In the genomic region with DNA sequence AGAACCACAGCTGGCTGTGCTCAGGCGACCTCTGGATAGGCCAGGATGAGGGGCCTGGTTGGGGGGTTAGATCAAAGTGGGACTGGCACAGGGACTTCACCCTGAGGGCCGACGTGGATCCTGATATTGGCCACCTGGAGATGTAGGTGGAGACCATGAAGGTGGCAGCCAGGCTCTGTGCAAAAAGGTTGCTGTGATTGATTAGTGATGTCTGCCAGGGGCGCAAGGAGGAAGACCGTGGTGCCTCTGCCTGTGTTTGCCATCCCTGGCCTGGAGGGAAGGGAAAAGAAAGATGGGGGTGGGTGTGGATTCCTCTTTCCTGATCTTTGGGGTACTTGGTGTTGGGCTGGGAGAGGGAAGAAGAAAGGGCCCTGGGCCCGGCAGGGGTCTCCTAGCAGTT, we compare ENCODE assay signal across 19 cellular contexts. TPM values are rescaled to one million over a fixed set of nuclear protein-coding genes. Genes with fewer than 3 reads are reported as not detected.
DNase-seq lines count a peak whose midpoint lies in the region; ATAC-seq, FAIRE-seq and TF ChIP-seq lines count a peak whose summit lies in the region.
"Had no signal": no experiment of that assay in that cellular context is flagged by ENCODE, and none has a peak within 500 bp of the region (broad histone marks: within the 10 kb centered on the region; RNA-seq: fewer than 3 reads in every experiment).

No MANE protein-coding gene starts in this region.

- H3K27me3 Mint-ChIP-seq in CD4-positive, CD25-positive, alpha-beta regulatory T cell: peaks cover 9% of the 10 kb centered on the region
- H3K27me3 Mint-ChIP-seq in astrocyte (ENCODE audit: low read depth, unreplicated experiment): peaks cover 23% of the 10 kb centered on the region
- H3K27me3 Mint-ChIP-seq: CD4-positive, alpha-beta memory T cell had no signal

- no peaks in the 10 kb centered on the region for H3K36me3 ChIP-seq in CD4-positive, CD25-positive, alpha-beta regulatory T cell (ENCODE audit: control insufficient read depth, insufficient read depth, low read length)
- no peaks in the 10 kb centered on the region for H3K36me3 ChIP-seq in astrocyte (ENCODE audit: insufficient read depth, low read length)
- no peaks in the 10 kb centered on the region for H3K36me3 ChIP-seq in osteoblast (ENCODE audit: insufficient read depth, low read length)
- H3K36me3 ChIP-seq in suprapubic skin: no peaks in the 10 kb centered on the region

- no peak for FAIRE-seq in A549 (lab: Jason Lieb, UNC)
- no peak for FAIRE-seq in astrocyte (lab: Jason Lieb, UNC)
- FAIRE-seq: H1 had no signal

- no peaks in the 10 kb centered on the region for H3K36me3 Mint-ChIP-seq in CD4-positive, CD25-positive, alpha-beta regulatory T cell
- peaks cover 5% of the 10 kb centered on the region for H3K36me3 Mint-ChIP-seq in astrocyte (ENCODE audit: low read depth, unreplicated experiment)
- H3K36me3 Mint-ChIP-seq: CD4-positive, alpha-beta memory T cell had no signal

- H3K9ac ChIP-seq in astrocyte (ENCODE audit: low read length): no peak overlapping the region

- no peaks in the 10 kb centered on the region for H3K9me3 Mint-ChIP-seq in CD4-positive, CD25-positive, alpha-beta regulatory T cell
- peaks cover 3% of the 10 kb centered on the region for H3K9me3 Mint-ChIP-seq in astrocyte (ENCODE audit: unreplicated experiment)
- H3K9me3 Mint-ChIP-seq: CD4-positive, alpha-beta memory T cell had no signal

- no peak for TF ChIP-seq RAD21 in A549 (conservative IDR thresholded peaks at IDR 0.05 in 1 of 2, IDR thresholded peaks at IDR 0.05 in 1 of 2)

- H3K27me3 ChIP-seq in CD4-positive, CD25-positive, alpha-beta regulatory T cell (ENCODE audit: control insufficient read depth, insufficient read depth, low read length): peaks cover 5% of the 10 kb centered on the region
- peaks cover 4% of the 10 kb centered on the region for H3K27me3 ChIP-seq in astrocyte (ENCODE audit: insufficient read depth, low read length)
- peaks cover 5% of the 10 kb centered on the region for H3K27me3 ChIP-seq in osteoblast (ENCODE audit: insufficient read depth, low read length)
- no peaks in the 10 kb centered on the region for H3K27me3 ChIP-seq in suprapubic skin

- no peak for ATAC-seq in A549
- no peak for ATAC-seq in CD4-positive, CD25-positive, alpha-beta regulatory T cell (ENCODE audit: low read depth in 2 of 2)
- no peak for ATAC-seq in GM21515 (IDR thresholded peaks at IDR 0.05; ENCODE audit: unreplicated experiment)
- ATAC-seq: Panc1 had no signal

- POLR2A ChIA-PET in A549 (lab: Yijun Ruan, JAX): interaction anchor here (1.6 kb wide), 1 partner anchor 172 kb away, joined by 5 read pairs; no protein-coding TSS in a partner anchor

- H3K4me3 ChIP-seq in A549: no peak overlapping the region
- no peak overlapping the region for H3K4me3 ChIP-seq in CD4-positive, CD25-positive, alpha-beta regulatory T cell (ENCODE audit: low read depth, low read length)
- H3K4me3 ChIP-seq in astrocyte (ENCODE audit: insufficient read depth, low read depth, low read length): no peak overlapping the region
- no peak overlapping the region for H3K4me3 ChIP-seq in osteoblast (ENCODE audit: insufficient read depth, low read length)
- no peak overlapping the region for H3K4me3 ChIP-seq in suprapubic skin

- H3K4me1 ChIP-seq in A549 (peaks cover 19% of the 10 kb centered on the region), astrocyte (ENCODE audit: insufficient read depth, low read length) (peaks cover 19% of the 10 kb centered on the region), osteoblast (ENCODE audit: insufficient read depth, low read length) (peaks cover 13% of the 10 kb centered on the region), suprapubic skin (peaks cover 6% of the 10 kb centered on the region)
- no peaks in the 10 kb centered on the region for H3K4me1 ChIP-seq in CD4-positive, CD25-positive, alpha-beta regulatory T cell (ENCODE audit: control insufficient read depth, insufficient read depth, low read length, poor library complexity, severe bottlenecking)
- H3K4me1 ChIP-seq: Caco-2 had no signal

- no peak for TF ChIP-seq POLR2A in A549 (IDR thresholded peaks at IDR 0.05; ENCODE audit: low read length)
- no peak for TF ChIP-seq POLR2A in suprapubic skin (IDR thresholded peaks at IDR 0.05)

- CTCF ChIA-PET in A549 (lab: Yijun Ruan, JAX): interaction anchor here (1.1 to 9.3 kb wide), 9 partner anchors 8 to 56 kb away, joined by 3 to 94 read pairs (median 10); partner anchors contain the start of gene GH1

- no peaks in the 10 kb centered on the region for H3K9me3 ChIP-seq in A549
- no peaks in the 10 kb centered on the region for H3K9me3 ChIP-seq in CD4-positive, CD25-positive, alpha-beta regulatory T cell (ENCODE audit: control insufficient read depth in 2 of 2, low read length in 2 of 2)
- no peaks in the 10 kb centered on the region for H3K9me3 ChIP-seq in astrocyte (ENCODE audit: insufficient read depth, low read depth, low read length)
- H3K9me3 ChIP-seq in osteoblast (ENCODE audit: low read depth, low read length): no peaks in the 10 kb centered on the region
- H3K9me3 ChIP-seq in suprapubic skin: no peaks in the 10 kb centered on the region

- no peaks in the 10 kb centered on the region for H4K20me1 ChIP-seq in astrocyte (ENCODE audit: insufficient read depth, low read length)
- H4K20me1 ChIP-seq in osteoblast (ENCODE audit: insufficient read depth, low read length): peaks cover 3% of the 10 kb centered on the region

- 89% methylated on average over 6 of the region's 6 CpGs for WGBS in A549 (ENCODE audit: missing lambda C conversion rate)
- 93% methylated on average over 6 of the region's 6 CpGs for WGBS in suprapubic skin

- H3K27ac Mint-ChIP-seq in CD4-positive, CD25-positive, alpha-beta regulatory T cell: peak overlapping the region; percentile 52 to 83 (median 62)
- no peak overlapping the region for H3K27ac Mint-ChIP-seq in astrocyte (ENCODE audit: unreplicated experiment)
- H3K27ac Mint-ChIP-seq: CD4-positive, alpha-beta memory T cell had no signal

- H2AFZ ChIP-seq in astrocyte (ENCODE audit: low read depth, low read length): no peak overlapping the region
- H2AFZ ChIP-seq in osteoblast (ENCODE audit: low read length): no peak overlapping the region

- H3K4me2 ChIP-seq in A549 (peak overlapping the region; percentile 71; the same call in 1 of the 3 replicates), astrocyte (ENCODE audit: low read length) (no peak overlapping the region), osteoblast (ENCODE audit: insufficient read depth, low read length) (no peak overlapping the region)

- DNase-seq in A549 (ENCODE audit: low read depth in 1 of 2, low spot score in 1 of 2) (no peak), astrocyte (ENCODE audit: low read depth) (no peak), osteoblast (ENCODE audit: insufficient read length, low spot score, missing footprints) (peak; percentile 47), suprapubic skin (ENCODE audit: low spot score in 2 of 2) (no peak), superior temporal gyrus (ENCODE audit: extremely low spot score) (no peak), NCI-H748 (lab: John Stamatoyannopoulos, UW; ENCODE audit: unreplicated experiment) (no peak)
- no peak for DNase-seq in CD4-positive, CD25-positive, alpha-beta regulatory T cell
- DNase-seq: Caco-2; CD4-positive, alpha-beta memory T cell; DMS 273 treated with DMSO at 0.1 percent for 48 hours; DMS79 treated with DMSO at 0.1 percent for 48 hours; NCI-H187; NCI-H748 treated with DMSO at 0.1 percent for 48 hours had no signal

- TF ChIP-seq EP300 in A549 (IDR thresholded peaks at IDR 0.05) (no peak), suprapubic skin (IDR thresholded peaks at IDR 0.05) (no peak)

- peaks cover 0 to 10% (median 2%) of the 10 kb centered on the region in 4 donors for H3K4me1 Mint-ChIP-seq in CD4-positive, CD25-positive, alpha-beta regulatory T cell
- H3K4me1 Mint-ChIP-seq in astrocyte (ENCODE audit: low read depth, unreplicated experiment): peaks cover 12% of the 10 kb centered on the region

- no peak overlapping the region for H3K4me3 Mint-ChIP-seq in CD4-positive, CD25-positive, alpha-beta regulatory T cell
- H3K4me3 Mint-ChIP-seq in astrocyte (ENCODE audit: unreplicated experiment): peak overlapping the region; percentile 29
- H3K4me3 Mint-ChIP-seq: CD4-positive, alpha-beta memory T cell had no signal

- peak overlapping the region in 1 of 2 experiments; percentile 68; a peak in 4 of 6 replicates for H3K27ac ChIP-seq in A549
- H3K27ac ChIP-seq in CD4-positive, CD25-positive, alpha-beta regulatory T cell (ENCODE audit: insufficient read depth, low read length, poor library complexity, severe bottlenecking): no peak overlapping the region
- H3K27ac ChIP-seq in astrocyte (ENCODE audit: low read depth, low read length): no peak overlapping the region
- no peak overlapping the region for H3K27ac ChIP-seq in osteoblast (ENCODE audit: low read depth, low read length)
- no peak overlapping the region for H3K27ac ChIP-seq in suprapubic skin

- H3K79me2 ChIP-seq in astrocyte (ENCODE audit: insufficient read depth, low read length) (no peaks in the 10 kb centered on the region), osteoblast (ENCODE audit: insufficient read depth, low read length) (no peaks in the 10 kb centered on the region)

- TF ChIP-seq CTCF in A549 (IDR thresholded peaks at IDR 0.05) (no peak), astrocyte (IDR thresholded peaks at IDR 0.05; ENCODE audit: insufficient read depth, low read depth, low read length) (no peak), osteoblast (IDR thresholded peaks at IDR 0.05; ENCODE audit: extremely low read depth, low read depth, low read length) (no peak), suprapubic skin (IDR thresholded peaks at IDR 0.05) (no peak)

RNA-seq across cellular contexts. Expression of gene SCN4A, which starts 0.5 kb away (rescaled TPM):
- polyA plus RNA-seq in A549 (2011; rRNA removed) (0.06 and 0.17 TPM in 2 replicates), A549 (2017; fragmentation: RNase III; extraction: RNeasy Plus Mini Kit Qiagen cat#74134 plus additional on column Dnase treatment) (0.03 to 0.08 TPM (median 0.03 TPM) in 3 replicates)
- polyA plus RNA-seq in A549 (2012; cell fraction: cytosol; rRNA removed): 0.03 and 0.07 TPM in 2 replicates
- polyA plus RNA-seq in A549 (2012; cell fraction: nucleus; rRNA removed): 0.05 TPM in 2 replicates
- 0.45 and 0.88 TPM in 2 replicates for polyA minus RNA-seq in A549 (2011; rRNA and poly(A)+ RNA removed)
- total RNA-seq in CD4-positive, CD25-positive, alpha-beta regulatory T cell: not detected
- not detected for polyA plus RNA-seq in CD4-positive, CD25-positive, alpha-beta regulatory T cell
- total RNA-seq in astrocyte (0.22 and 0.43 TPM in 2 replicates), osteoblast (under 0.01 TPM in 1 of 2 replicates, not detected in the other), suprapubic skin (1 to 10 TPM in 2 of 4 donors, under 1 TPM in 2; 0.45 to 4.5 (median 1.6) TPM)
- total RNA-seq: Caco-2, M059J had no signal
- polyA plus RNA-seq: BJ; CD4-positive, alpha-beta memory T cell had no signal

RNA-seq across cellular contexts. Expression of gene PRR29, which starts 24.9 kb away (rescaled TPM):
- polyA plus RNA-seq in A549 (2011; rRNA removed) (0.22 and 0.44 TPM in 2 replicates), A549 (2017; fragmentation: RNase III; extraction: RNeasy Plus Mini Kit Qiagen cat#74134 plus additional on column Dnase treatment) (0.67 to 1.2 TPM (median 0.68 TPM) in 3 replicates)
- 0.33 and 0.61 TPM in 2 replicates for polyA plus RNA-seq in A549 (2012; cell fraction: cytosol; rRNA removed)
- polyA plus RNA-seq in A549 (2012; cell fraction: nucleus; rRNA removed): 1.2 and 1.4 TPM in 2 replicates
- polyA minus RNA-seq in A549 (2011; rRNA and poly(A)+ RNA removed): 0.50 and 0.54 TPM in 2 replicates
- total RNA-seq in CD4-positive, CD25-positive, alpha-beta regulatory T cell: 0.52 TPM
- 1 to 10 TPM; 3.9 to 6.9 (median 6.2) TPM for polyA plus RNA-seq in CD4-positive, CD25-positive, alpha-beta regulatory T cell
- total RNA-seq in astrocyte (0.54 and 0.94 TPM in 2 replicates), osteoblast (0.36 and 0.88 TPM in 2 replicates), suprapubic skin (under 1 TPM in 1 of 4 donors, not detected in 3; 0.30 TPM)
- total RNA-seq: Caco-2, NCI-H460 had no signal

RNA-seq across cellular contexts. Expression of gene CD79B, which starts 41.1 kb away (rescaled TPM):
- polyA plus RNA-seq in A549 (2011; rRNA removed) (0.14 and 0.19 TPM in 2 replicates), A549 (2017; fragmentation: RNase III; extraction: RNeasy Plus Mini Kit Qiagen cat#74134 plus additional on column Dnase treatment) (not detected in 3 replicates)
- 0.08 and 0.17 TPM in 2 replicates for polyA plus RNA-seq in A549 (2012; cell fraction: cytosol; rRNA removed)
- polyA plus RNA-seq in A549 (2012; cell fraction: nucleus; rRNA removed): 0.05 TPM in 1 of 2 replicates, not detected in the other
- polyA minus RNA-seq in A549 (2011; rRNA and poly(A)+ RNA removed): not detected in 2 replicates
- 31.4 TPM for total RNA-seq in CD4-positive, CD25-positive, alpha-beta regulatory T cell
- 10 to 100 TPM; 59.0 to 85.1 (median 67.9) TPM for polyA plus RNA-seq in CD4-positive, CD25-positive, alpha-beta regulatory T cell
- total RNA-seq in astrocyte (0.25 TPM in 1 of 2 replicates, not detected in the other), osteoblast (0.36 and 0.59 TPM in 2 replicates), suprapubic skin (1 to 10 TPM; 1.5 to 7.9 (median 2.2) TPM)
- total RNA-seq: Caco-2, NCI-H460 had no signal

RNA-seq across cellular contexts. Expression of gene ICAM2, which starts 47.2 kb away (rescaled TPM):
- polyA plus RNA-seq in A549 (2011; rRNA removed) (not detected in 2 replicates), A549 (2017; fragmentation: RNase III; extraction: RNeasy Plus Mini Kit Qiagen cat#74134 plus additional on column Dnase treatment) (not detected in 3 replicates)
- 0.04 and 0.10 TPM in 2 replicates for polyA plus RNA-seq in A549 (2012; cell fraction: cytosol; rRNA removed)
- polyA plus RNA-seq in A549 (2012; cell fraction: nucleus; rRNA removed): 0.18 TPM in 1 of 2 replicates, not detected in the other
- not detected in 2 replicates for polyA minus RNA-seq in A549 (2011; rRNA and poly(A)+ RNA removed)
- 106 TPM for total RNA-seq in CD4-positive, CD25-positive, alpha-beta regulatory T cell
- polyA plus RNA-seq in CD4-positive, CD25-positive, alpha-beta regulatory T cell: 100 to 1,000 TPM; 465 to 625 (median 548) TPM
- total RNA-seq in astrocyte (not detected in 2 replicates), osteoblast (6.5 and 8.5 TPM in 2 replicates), suprapubic skin (10 to 100 TPM in 2 of 4 donors, 1 to 10 TPM in 2; 8.4 to 32.5 (median 14.9) TPM)
- total RNA-seq: NCI-H460 had no signal

RNA-seq across cellular contexts. Expression of gene GH1, which starts 54.6 kb away (rescaled TPM):
- polyA plus RNA-seq in A549 (2011; rRNA removed): not detected in 2 replicates
- not detected in 2 replicates for polyA plus RNA-seq in A549 (2012; cell fraction: cytosol; rRNA removed)
- polyA plus RNA-seq in A549 (2012; cell fraction: nucleus; rRNA removed): not detected in 2 replicates
- polyA plus RNA-seq in A549 (2017; fragmentation: RNase III; extraction: RNeasy Plus Mini Kit Qiagen cat#74134 plus additional on column Dnase treatment): not detected in 3 replicates
- not detected in 2 replicates for polyA minus RNA-seq in A549 (2011; rRNA and poly(A)+ RNA removed)
- not detected for total RNA-seq in CD4-positive, CD25-positive, alpha-beta regulatory T cell
- polyA plus RNA-seq in CD4-positive, CD25-positive, alpha-beta regulatory T cell: under 1 TPM in 1 of 4 donors, not detected in 3; 0.50 TPM
- total RNA-seq in astrocyte: not detected in 2 replicates
- total RNA-seq in osteoblast: not detected in 2 replicates
- total RNA-seq in suprapubic skin: not detected
- total RNA-seq: Caco-2; CD4-positive, alpha-beta memory T cell; H1; M059J; NCI-H460 had no signal
- polyA plus RNA-seq: BJ; CD4-positive, alpha-beta memory T cell had no signal
